Comparison of ENCODE assay signal across 34 cellular contexts in the genomic region with DNA sequence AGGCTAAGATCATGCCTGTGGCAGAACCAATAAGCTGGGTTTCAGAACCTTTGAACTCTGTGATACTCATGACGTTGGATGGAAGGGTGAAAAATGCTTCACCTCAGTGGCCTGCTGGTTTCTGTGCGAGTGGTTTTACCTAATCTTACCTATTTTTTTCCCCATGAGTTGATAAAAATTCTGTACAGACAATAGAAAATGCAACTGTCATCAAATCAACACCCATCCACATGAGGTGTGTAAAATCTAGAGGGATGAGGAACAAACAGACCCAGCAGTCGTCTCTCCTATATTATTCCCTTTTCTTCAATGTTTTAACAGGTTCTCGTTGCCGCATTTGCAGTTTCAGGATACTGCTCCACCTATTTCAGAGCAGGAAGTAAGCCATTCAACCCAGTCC.
"Had no signal": no experiment of that assay in that cellular context is flagged by ENCODE, and none has a peak within 500 bp of the region (broad histone marks: within the 10 kb centered on the region; RNA-seq: fewer than 3 reads in every experiment).

No MANE protein-coding gene starts in this region.

- ATAC-seq: activated CD8-positive, alpha-beta T cell treated with anti-CD3 and anti-CD28 coated beads for 36 hours; activated naive CD4-positive, alpha-beta T cell treated with anti-CD3 and anti-CD28 coated beads, Interleukin-2, amount 50 U/mL, for 72 hours; activated T-cell treated with anti-CD3 and anti-CD28 coated beads, Interleukin-2, amount 50 U/mL, for 4 hours; activated T-cell treated with anti-CD3 and anti-CD28 coated beads, Interleukin-2, amount 50 U/mL, for 72 hours; activated T-helper 17 cell treated with anti-CD3 and anti-CD28 coated beads, Interleukin-2, amount 50 U/mL, for 72 hours; body of pancreas had no signal

- DNase-seq: activated B cell treated with CpG ODN at 0.5 μM for 24 hours; activated CD4-positive, alpha-beta memory T cell treated with anti-CD3 and anti-CD28 coated beads for 36 hours; activated CD4-positive, alpha-beta T cell treated with anti-CD3 and anti-CD28 coated beads for 4 hours; activated CD4-positive, alpha-beta T cell treated with anti-CD3 and anti-CD28 coated beads, Interleukin-2, amount 10 ng/mL, durations not matched to agents 24 days and 14 days; activated CD4-positive, alpha-beta T cell treated with anti-CD3 and anti-CD28 coated beads, Interleukin-2, amount 50 U/mL, for 1 hour; activated CD4-positive, alpha-beta T cell treated with anti-CD3 and anti-CD28 coated beads, Interleukin-2, amount 50 U/mL, for 4 hours; activated CD4-positive, CD25-positive, alpha-beta regulatory T cell treated with anti-CD3 and anti-CD28 coated beads, Interleukin-2, amount 50 U/mL, for 72 hours; activated CD8-positive, alpha-beta memory T cell treated with anti-CD3 and anti-CD28 coated beads, Interleukin-2, amount 50 U/mL, for 4 hours; activated CD8-positive, alpha-beta T cell treated with anti-CD3 and anti-CD28 coated beads for 36 hours; activated effector memory CD4-positive, alpha-beta T cell treated with anti-CD3 and anti-CD28 coated beads, Interleukin-2, amount 50 U/mL, for 16 hours; activated gamma-delta T cell treated with Interleukin-2 at 50 U/mL for 16 hours; activated naive CD4-positive, alpha-beta T cell; activated naive CD4-positive, alpha-beta T cell treated with anti-CD3 and anti-CD28 coated beads for 36 hours; activated naive CD4-positive, alpha-beta T cell treated with anti-CD3 and anti-CD28 coated beads, Interleukin-2, amount 50 U/mL, for 16 hours; activated naive CD8-positive, alpha-beta T cell treated with anti-CD3 and anti-CD28 coated beads for 36 hours; activated T-cell treated with anti-CD3 and anti-CD28 coated beads for 4 hours; activated T-cell treated with anti-CD3 and anti-CD28 coated beads, Interleukin-2, amount 50 U/mL, for 1 hour; activated T-cell treated with anti-CD3 and anti-CD28 coated beads, Interleukin-2, amount 50 U/mL, for 4 hours; activated T-cell treated with anti-CD3 and anti-CD28 coated beads, Interleukin-2, amount 50 U/mL, for 72 hours; adrenal gland; amniotic stem cell; aorta; body of pancreas; brain microvascular endothelial cell; central memory CD4-positive, alpha-beta T cell; T-helper 2 cell; T-helper 9 cell had no signal

- FAIRE-seq: astrocyte, colon, TTC549 had no signal

- H3K36me3 ChIP-seq: adrenal gland, brain microvascular endothelial cell, breast epithelium had no signal

- H3K27ac ChIP-seq: adrenal gland, body of pancreas, brain microvascular endothelial cell, breast epithelium, VCaP had no signal

- H3K9me3 ChIP-seq: adrenal gland, body of pancreas, breast epithelium had no signal

- H3K4me1 ChIP-seq: adrenal gland, body of pancreas, breast epithelium had no signal

- H3K27me3 ChIP-seq: adrenal gland, body of pancreas, brain microvascular endothelial cell, breast epithelium had no signal

- H3K4me3 ChIP-seq: adrenal gland, body of pancreas, breast epithelium had no signal
